ENCODE assay signal across 29 cellular contexts in genomic region chr5:174811438-174811837, GRCh38.
DNase-seq lines count a peak whose midpoint lies in the region; TF ChIP-seq lines count a peak whose summit lies in the region.
"Had no signal": no experiment of that assay in that cellular context is flagged by ENCODE, and none has a peak within 500 bp of the region (broad histone marks: within the 10 kb centered on the region; RNA-seq: fewer than 3 reads in every experiment).

No MANE protein-coding gene starts in this region.

- peak; percentile 8 for DNase-seq in islet precursor cell
- no peak for DNase-seq in stimulated activated CD4-positive, alpha-beta T cell treated with anti-CD3 and anti-CD28 coated beads, Interleukin-15, amount 100 ng/mL, for 24 hours
- DNase-seq in mesendoderm, result no peak
- DNase-seq: 8988T; ACHN; AML-193; BE2C; C1 segment of cervical spinal cord; Caco-2; Calu3; CD4-positive, alpha-beta memory T cell; CD4-positive, alpha-beta T cell; CD4-positive, CD25-positive, alpha-beta regulatory T cell; CD8-positive, alpha-beta memory T cell; CD8-positive, alpha-beta T cell; COR-L47; DMS 273 treated with DMSO at 0.1 percent for 48 hours; DMS153; DMS53; DMS79; DMS79 treated with DMSO at 0.1 percent for 48 hours; DND-41; EL had no signal

- no peak overlapping the region for H3K4ac ChIP-seq in mesendoderm (ENCODE audit: low read depth, low read length)

- H2AK5ac ChIP-seq in mesendoderm (ENCODE audit: low read length), result no peak overlapping the region

- WGBS in mesendoderm (ENCODE audit: extremely low coverage, insufficient coverage, low lambda C conversion rate), result no CpG with 5 or more reads among the region's 1 CpG

- H3K36me3 ChIP-seq in HEK293 (ENCODE audit: control insufficient read depth in 2 of 2, insufficient read depth in 1 of 2, low read length in 2 of 2) (no peaks in the 10 kb centered on the region), mesendoderm (ENCODE audit: control insufficient read depth, insufficient read depth, low read length) (no peaks in the 10 kb centered on the region)
- H3K36me3 ChIP-seq: BE2C; BLaER1; BLaER1 treated with 17β-estradiol and CSF1 and Interleukin-3, amounts not matched to agents 10 nM and 100 nM had no signal

- H3K4me2 ChIP-seq in mesendoderm (ENCODE audit: low read length), result no peak overlapping the region
- H3K4me2 ChIP-seq: A549; BLaER1; BLaER1 treated with 17β-estradiol and CSF1 and Interleukin-3, amounts not matched to agents 10 nM and 100 nM had no signal

- no peaks in the 10 kb centered on the region for H3K9me3 ChIP-seq in HEK293 (ENCODE audit: control insufficient read depth, insufficient read depth, low read depth, low read length)
- H3K9me3 ChIP-seq: A549, BE2C, BLaER1, Caco-2 had no signal

- TF ChIP-seq CTCF in HEK293 (tag by site-specific recombination; IDR thresholded peaks at IDR 0.05), result no peak

- no peak overlapping the region for H4K8ac ChIP-seq in mesendoderm (ENCODE audit: low read depth, low read length)

- no peak overlapping the region for H3K23ac ChIP-seq in mesendoderm (ENCODE audit: low read length)

- no peak overlapping the region for H3K9ac ChIP-seq in mesendoderm (ENCODE audit: low read length)
- H3K9ac ChIP-seq: BLaER1; BLaER1 treated with 17β-estradiol and CSF1 and Interleukin-3, amounts not matched to agents 10 nM and 100 nM had no signal

- POLR2A ChIA-PET in HEK293 (lab: Yijun Ruan, JAX), result no interaction called here

- H3K79me2 ChIP-seq in mesendoderm (ENCODE audit: control insufficient read depth, insufficient read depth, low read length), result no peaks in the 10 kb centered on the region

- no peaks in the 10 kb centered on the region for H3K79me1 ChIP-seq in mesendoderm (ENCODE audit: low read length)

- H3K18ac ChIP-seq in mesendoderm (ENCODE audit: low read length), result no peak overlapping the region

- H3K27ac ChIP-seq in HEK293 (ENCODE audit: extremely low read depth, low read depth, low read length), result no peak overlapping the region
- no peak overlapping the region for H3K27ac ChIP-seq in mesendoderm (ENCODE audit: low read depth, low read length)
- H3K27ac ChIP-seq: 22Rv1; A549; BLaER1; BLaER1 treated with 17β-estradiol and CSF1 and Interleukin-3, amounts not matched to agents 10 nM and 100 nM; C4-2B had no signal

- H3K56ac ChIP-seq in mesendoderm (ENCODE audit: low read length), result no peak overlapping the region

- H3K27me3 ChIP-seq in mesendoderm (ENCODE audit: insufficient read depth, low read length, poor library complexity), result no peaks in the 10 kb centered on the region
- H3K27me3 ChIP-seq: BE2C; BLaER1; BLaER1 treated with 17β-estradiol and CSF1 and Interleukin-3, amounts not matched to agents 10 nM and 100 nM had no signal

- no peak overlapping the region for H4K5ac ChIP-seq in mesendoderm (ENCODE audit: low read length)

- no peak overlapping the region for H2BK5ac ChIP-seq in mesendoderm (ENCODE audit: low read length)

- H2BK15ac ChIP-seq in mesendoderm (replicated peaks; ENCODE audit: low read depth), result no peak overlapping the region

- H2BK120ac ChIP-seq in mesendoderm (ENCODE audit: low read depth, low read length), result no peak overlapping the region

- H3K4me1 ChIP-seq in HEK293 (ENCODE audit: control insufficient read depth, insufficient read depth, low read length) (no peaks in the 10 kb centered on the region), mesendoderm (ENCODE audit: control insufficient read depth, low read depth, low read length) (no peaks in the 10 kb centered on the region)
- H3K4me1 ChIP-seq: A549, BE2C, Caco-2 had no signal

- H3K4me3 ChIP-seq in HEK293 (ENCODE audit: low read depth, low read length), result no peak overlapping the region
- H3K4me3 ChIP-seq in mesendoderm (ENCODE audit: low read length), result no peak overlapping the region
- H3K4me3 ChIP-seq: A549; BLaER1; BLaER1 treated with 17β-estradiol and CSF1 and Interleukin-3, amounts not matched to agents 10 nM and 100 nM had no signal

- CTCF ChIA-PET in HEK293 (lab: Yijun Ruan, JAX), result interaction anchor here (0.6 kb wide), 1 partner anchor 975 kb away, joined by 3 read pairs; no protein-coding TSS in a partner anchor

TF ChIP-seq in HEK293, 187 proteins besides CTCF, POLR2A, EP300 and RAD21:
- TF ChIP-seq ZNF658 (tag by site-specific recombination; IDR thresholded peaks at IDR 0.05), result no peak
- TF ChIP-seq ZNF544 (tag by site-specific recombination; IDR thresholded peaks at IDR 0.05), result no peak
- peak; percentile 38; the same call in 1 of the 2 replicates for TF ChIP-seq ZFHX2 (tag by site-specific recombination; conservative IDR thresholded peaks at IDR 0.05)
- no peak for TF ChIP-seq ZNF837 (tag by site-specific recombination; IDR thresholded peaks at IDR 0.05)
- peak; percentile 79 for TF ChIP-seq EGR2 (tag by site-specific recombination; IDR thresholded peaks at IDR 0.05; ENCODE audit: low read depth)
- TF ChIP-seq ZNF366 (tag by site-specific recombination; conservative IDR thresholded peaks at IDR 0.05), result peak; percentile 52; the same call in 1 of the 2 replicates
- no peak for TF ChIP-seq ZNF239 (tag by site-specific recombination; IDR thresholded peaks at IDR 0.05)
TF ChIP-seq in HEK293: peak in this region for 3.
